In genomic region chr1:155123801-155124200, GRCh38 we compare ENCODE assay signal across 16 cellular contexts. TPM values are rescaled to one million over a fixed set of nuclear protein-coding genes. Genes with fewer than 3 reads are reported as not detected.
DNase-seq lines count a peak whose midpoint lies in the region; FAIRE-seq and TF ChIP-seq lines count a peak whose summit lies in the region.
"Had no signal": no experiment of that assay in that cellular context is flagged by ENCODE, and none has a peak within 500 bp of the region (broad histone marks: within the 10 kb centered on the region; RNA-seq: fewer than 3 reads in every experiment).

No MANE protein-coding gene starts in this region.

- BruUV-seq in endothelial cell of umbilical vein (replicated peaks; lab: Mats Ljungman, UMichigan): no TSS peak

- H3K27ac ChIP-seq in endothelial cell of umbilical vein (ENCODE audit: insufficient read depth, low read depth, low read length) (peak overlapping the region; percentile 90), mucosa of rectum (ENCODE audit: low read depth in 2 of 2, low read length in 2 of 2) (peak overlapping the region; percentile 83 to 97), sigmoid colon (no peak overlapping the region)
- H3K27ac ChIP-seq: psoas muscle had no signal

- 19 to 54% methylated on average over 4 of the region's 4 CpGs for WGBS in sigmoid colon, 2 donors

- POLR2A ChIA-PET in endothelial cell of umbilical vein (lab: Charles Lee): no interaction called here

- no peak for TF ChIP-seq CTCF in endothelial cell of umbilical vein (IDR thresholded peaks at IDR 0.05; ENCODE audit: extremely low read depth in 1 of 2, insufficient read depth in 1 of 2, low read depth in 1 of 2, low read length in 2 of 2)
- TF ChIP-seq CTCF in sigmoid colon (IDR thresholded peaks at IDR 0.05): no peak

- peak overlapping the region; percentile 27 for H3K4me2 ChIP-seq in endothelial cell of umbilical vein (ENCODE audit: insufficient read depth, low read length)

- peak; percentile 69 for FAIRE-seq in endothelial cell of umbilical vein (lab: Jason Lieb, UNC)
- no peak for FAIRE-seq in H54 (lab: Jason Lieb, UNC)
- FAIRE-seq: frontal cortex had no signal

- no peaks in the 10 kb centered on the region for H3K9me1 ChIP-seq in endothelial cell of umbilical vein (replicated peaks; ENCODE audit: control insufficient read depth, extremely low read depth, insufficient read depth, low read length)

- H3K79me2 ChIP-seq in endothelial cell of umbilical vein (ENCODE audit: control insufficient read depth, insufficient read depth, low read length): peaks cover 7% of the 10 kb centered on the region

- H4K20me1 ChIP-seq in endothelial cell of umbilical vein (replicated peaks; ENCODE audit: control insufficient read depth, extremely low read depth, insufficient read depth, low read length): no peaks in the 10 kb centered on the region

- H3K4me1 ChIP-seq in endothelial cell of umbilical vein (ENCODE audit: control insufficient read depth, extremely low read depth, insufficient read depth, low read length): peaks cover 42% of the 10 kb centered on the region
- peaks cover 51 to 61% of the 10 kb centered on the region in 2 donors for H3K4me1 ChIP-seq in mucosa of rectum (ENCODE audit: control insufficient read depth in 2 of 2, insufficient read depth in 2 of 2, low read length in 2 of 2)
- peaks cover 0 to 32% (median 27%) of the 10 kb centered on the region in 4 donors for H3K4me1 ChIP-seq in sigmoid colon

- no peak overlapping the region for H3K4me3 ChIP-seq in endothelial cell of umbilical vein (replicated peaks in 1 of 3; ENCODE audit: insufficient read depth in 1 of 3, low read depth in 1 of 3, low read length in 3 of 3)
- H3K4me3 ChIP-seq in mucosa of rectum (ENCODE audit: low read length in 2 of 2): no peak overlapping the region
- H3K4me3 ChIP-seq in sigmoid colon: no peak overlapping the region
- H3K4me3 ChIP-seq: psoas muscle, vagina had no signal

- dilution Hi-C loops in endothelial cell of umbilical vein (cut with MboI; ENCODE audit: extremely low pct_ligation_motif_present, low sequenced_read_pairs): no loop called here

- peak overlapping the region; percentile 40 for H2AFZ ChIP-seq in endothelial cell of umbilical vein (ENCODE audit: low read depth, low read length)

- TF ChIP-seq POLR2A in endothelial cell of umbilical vein (IDR thresholded peaks at IDR 0.05; ENCODE audit: low read depth, low read length) (no peak), sigmoid colon (IDR thresholded peaks at IDR 0.05) (no peak), H54 (IDR thresholded peaks at IDR 0.05; ENCODE audit: low read depth, low read length) (no peak)

- peaks cover 0 to 4% of the 10 kb centered on the region in 2 experiments for H3K27me3 ChIP-seq in endothelial cell of umbilical vein (ENCODE audit: control insufficient read depth in 2 of 2, insufficient read depth in 2 of 2, low read length in 2 of 2)
- H3K27me3 ChIP-seq in mucosa of rectum (ENCODE audit: control insufficient read depth in 2 of 2, insufficient read depth in 2 of 2, low read length in 2 of 2): peaks cover 3 to 6% of the 10 kb centered on the region in 2 donors
- no peaks in the 10 kb centered on the region for H3K27me3 ChIP-seq in sigmoid colon
- H3K27me3 ChIP-seq: vagina had no signal

- CTCF ChIA-PET in endothelial cell of umbilical vein (lab: Charles Lee): interaction anchor here (0.7 to 15.5 kb wide), 10 partner anchors 10 to 46 kb away, joined by 3 to 204 read pairs (median 4); partner anchors contain the start of gene SLC50A1

- H3K9me3 ChIP-seq in endothelial cell of umbilical vein (replicated peaks; ENCODE audit: control insufficient read depth, insufficient read depth, low read length) (no peaks in the 10 kb centered on the region), mucosa of rectum (ENCODE audit: control insufficient read depth in 2 of 2, low read length in 2 of 2) (no peaks in the 10 kb centered on the region), sigmoid colon (no peaks in the 10 kb centered on the region)
- H3K9me3 ChIP-seq: psoas muscle, vagina had no signal

- peak overlapping the region; percentile 59 for H3K9ac ChIP-seq in endothelial cell of umbilical vein (replicated peaks; ENCODE audit: extremely low read depth, insufficient read depth, low read length)
- peak overlapping the region in 1 of 2 donors; percentile 99 for H3K9ac ChIP-seq in mucosa of rectum (ENCODE audit: low read depth in 1 of 2, low read length in 2 of 2)

- no peaks in the 10 kb centered on the region for H3K36me3 ChIP-seq in endothelial cell of umbilical vein (ENCODE audit: control insufficient read depth in 2 of 2, extremely low read depth in 1 of 2, insufficient read depth in 2 of 2, low read length in 2 of 2)
- no peaks in the 10 kb centered on the region for H3K36me3 ChIP-seq in mucosa of rectum (ENCODE audit: control insufficient read depth in 2 of 2, insufficient read depth in 2 of 2, low read length in 2 of 2)
- H3K36me3 ChIP-seq in sigmoid colon: no peaks in the 10 kb centered on the region
- H3K36me3 ChIP-seq: vagina had no signal

- intact Hi-C loops in endothelial cell of umbilical vein (cut with micrococcal nuclease) (loop anchor here (1.0 kb wide), 1 partner anchor 30 kb away; no protein-coding TSS in a partner anchor), sigmoid colon (cut with DNase I) (no loop called here)

- no peak for TF ChIP-seq EP300 in sigmoid colon (IDR thresholded peaks at IDR 0.05)

- peak; percentile 9 for DNase-seq in EH (ENCODE audit: low read depth)
- DNase-seq in endothelial cell of umbilical vein (ENCODE audit: low read depth, low spot score): peak; percentile 91
- DNase-seq in sigmoid colon: no peak
- DNase-seq in H54 (ENCODE audit: insufficient read length, low spot score): no peak
- DNase-seq in stimulated activated CD4-positive, alpha-beta T cell treated with anti-CD3 and anti-CD28 coated beads, Interleukin-1b, Interleukin-23, amount 100 ng/mL, for 48 hours: no peak
- DNase-seq: activated CD4-positive, alpha-beta T cell treated with anti-CD3 and anti-CD28 coated beads for 1 hour; CD4-positive, alpha-beta memory T cell; endodermal cell; MM.1S; natural killer cell; NCI-H2029 treated with DMSO at 0.1 percent for 48 hours; NCI-H526; psoas muscle had no signal

RNA-seq across cellular contexts. Expression of gene EFNA1, which starts 3.9 kb away (rescaled TPM):
- total RNA-seq in endothelial cell of umbilical vein (107 and 111 TPM in 2 replicates), sigmoid colon (10 to 100 TPM; 15.5 to 22.5 (median 16.4) TPM)
- polyA plus RNA-seq in endothelial cell of umbilical vein (289 and 295 TPM in 2 replicates), sigmoid colon (100 to 1,000 TPM in 1 of 3 donors, 10 to 100 TPM in 2; 34.7 to 112 (median 48.1) TPM)
- 268 and 300 TPM in 2 replicates for polyA plus RNA-seq in endothelial cell of umbilical vein (2011; cell fraction: cytosol; rRNA removed)
- 383 and 395 TPM in 2 replicates for polyA plus RNA-seq in endothelial cell of umbilical vein (2011; cell fraction: nucleus; rRNA removed)
- polyA plus RNA-seq in endothelial cell of umbilical vein (2012): 46.9 and 49.6 TPM in 2 replicates
- 211 and 255 TPM in 2 replicates for polyA minus RNA-seq in endothelial cell of umbilical vein
- polyA minus RNA-seq in endothelial cell of umbilical vein (2011; cell fraction: cytosol; rRNA and poly(A)+ RNA removed): 133 TPM
- 87.5 and 107 TPM in 2 replicates for polyA minus RNA-seq in endothelial cell of umbilical vein (2011; cell fraction: nucleus; rRNA and poly(A)+ RNA removed)

RNA-seq across cellular contexts. Expression of gene SLC50A1, which starts 11.9 kb away (rescaled TPM):
- total RNA-seq in endothelial cell of umbilical vein (29.5 and 30.8 TPM in 2 replicates), sigmoid colon (10 to 100 TPM in 3 of 4 donors, 1 to 10 TPM in 1; 8.0 to 21.4 (median 14.0) TPM)
- polyA plus RNA-seq in endothelial cell of umbilical vein (66.1 and 70.4 TPM in 2 replicates), sigmoid colon (100 to 1,000 TPM in 1 of 3 donors, 10 to 100 TPM in 2; 46.8 to 151 (median 77.4) TPM)
- polyA plus RNA-seq in endothelial cell of umbilical vein (2011; cell fraction: cytosol; rRNA removed): 50.3 and 53.2 TPM in 2 replicates
- polyA plus RNA-seq in endothelial cell of umbilical vein (2011; cell fraction: nucleus; rRNA removed): 19.9 and 27.1 TPM in 2 replicates
- 24.9 and 28.5 TPM in 2 replicates for polyA plus RNA-seq in endothelial cell of umbilical vein (2012)
- polyA minus RNA-seq in endothelial cell of umbilical vein: 37.9 and 44.6 TPM in 2 replicates
- polyA minus RNA-seq in endothelial cell of umbilical vein (2011; cell fraction: cytosol; rRNA and poly(A)+ RNA removed): 24.1 TPM
- polyA minus RNA-seq in endothelial cell of umbilical vein (2011; cell fraction: nucleus; rRNA and poly(A)+ RNA removed): 9.4 and 13.5 TPM in 2 replicates

RNA-seq across cellular contexts. Expression of gene DPM3, which starts 16.5 kb away (rescaled TPM):
- total RNA-seq in endothelial cell of umbilical vein: 69.6 and 78.8 TPM in 2 replicates
- 258 and 315 TPM in 2 replicates for polyA plus RNA-seq in endothelial cell of umbilical vein
- polyA plus RNA-seq in endothelial cell of umbilical vein (2011; cell fraction: cytosol; rRNA removed): 105 and 126 TPM in 2 replicates
- polyA plus RNA-seq in endothelial cell of umbilical vein (2011; cell fraction: nucleus; rRNA removed): 31.3 and 32.5 TPM in 2 replicates
- polyA plus RNA-seq in endothelial cell of umbilical vein (2012): 62.2 and 63.4 TPM in 2 replicates
- 16.3 and 17.2 TPM in 2 replicates for polyA minus RNA-seq in endothelial cell of umbilical vein
- 39.9 TPM for polyA minus RNA-seq in endothelial cell of umbilical vein (2011; cell fraction: cytosol; rRNA and poly(A)+ RNA removed)
- polyA minus RNA-seq in endothelial cell of umbilical vein (2011; cell fraction: nucleus; rRNA and poly(A)+ RNA removed): 3.8 and 6.2 TPM in 2 replicates
- total RNA-seq in sigmoid colon: 100 to 1,000 TPM in 3 of 4 donors, 10 to 100 TPM in 1; 29.2 to 144 (median 127) TPM
- polyA plus RNA-seq in sigmoid colon: 100 to 1,000 TPM; 143 to 220 (median 196) TPM

RNA-seq across cellular contexts. Expression of gene EFNA3, which starts 45.2 kb away (rescaled TPM):
- total RNA-seq in endothelial cell of umbilical vein: 2.2 TPM in 2 replicates
- polyA plus RNA-seq in endothelial cell of umbilical vein: 2.5 and 4.2 TPM in 2 replicates
- polyA plus RNA-seq in endothelial cell of umbilical vein (2011; cell fraction: cytosol; rRNA removed): 2.0 and 3.0 TPM in 2 replicates
- polyA plus RNA-seq in endothelial cell of umbilical vein (2011; cell fraction: nucleus; rRNA removed): 1.1 and 2.3 TPM in 2 replicates
- 1.5 and 2.3 TPM in 2 replicates for polyA plus RNA-seq in endothelial cell of umbilical vein (2012)
- 1.2 and 1.6 TPM in 2 replicates for polyA minus RNA-seq in endothelial cell of umbilical vein
- polyA minus RNA-seq in endothelial cell of umbilical vein (2011; cell fraction: cytosol; rRNA and poly(A)+ RNA removed): 4.2 TPM
- 0.24 and 0.77 TPM in 2 replicates for polyA minus RNA-seq in endothelial cell of umbilical vein (2011; cell fraction: nucleus; rRNA and poly(A)+ RNA removed)
- total RNA-seq in sigmoid colon: 1 to 10 TPM in 3 of 4 donors, under 1 TPM in 1; 0.27 to 3.0 (median 1.9) TPM
- polyA plus RNA-seq in sigmoid colon: 1 to 10 TPM; 8.4 to 9.0 (median 8.5) TPM

RNA-seq across cellular contexts. Expression of gene KRTCAP2, which starts 49.3 kb away (rescaled TPM):
- total RNA-seq in endothelial cell of umbilical vein (170 and 207 TPM in 2 replicates), sigmoid colon (100 to 1,000 TPM in 3 of 4 donors, 10 to 100 TPM in 1; 72.9 to 119 (median 110) TPM)
- polyA plus RNA-seq in endothelial cell of umbilical vein (362 and 409 TPM in 2 replicates), sigmoid colon (100 to 1,000 TPM in 2 of 3 donors, 10 to 100 TPM in 1; 74.2 to 245 (median 114) TPM)
- polyA plus RNA-seq in endothelial cell of umbilical vein (2011; cell fraction: cytosol; rRNA removed): 298 and 301 TPM in 2 replicates
- 92.2 and 112 TPM in 2 replicates for polyA plus RNA-seq in endothelial cell of umbilical vein (2011; cell fraction: nucleus; rRNA removed)
- 200 and 222 TPM in 2 replicates for polyA plus RNA-seq in endothelial cell of umbilical vein (2012)
- 246 and 346 TPM in 2 replicates for polyA minus RNA-seq in endothelial cell of umbilical vein
- polyA minus RNA-seq in endothelial cell of umbilical vein (2011; cell fraction: cytosol; rRNA and poly(A)+ RNA removed): 286 TPM
- 38.0 and 44.5 TPM in 2 replicates for polyA minus RNA-seq in endothelial cell of umbilical vein (2011; cell fraction: nucleus; rRNA and poly(A)+ RNA removed)

Comparison
In these comparisons a context has a peak if more than half of its experiments do, and no peak if none do; other contexts are left out.
1. DNase-seq: peak in EH (single experiment) and endothelial cell of umbilical vein (single experiment); none in sigmoid colon (single experiment), H54 (single experiment) and stimulated activated CD4-positive, alpha-beta T cell treated with anti-CD3 and anti-CD28 coated beads, Interleukin-1b, Interleukin-23, amount 100 ng/mL, for 48 hours (single experiment).
2. H3K27ac ChIP-seq: peak in endothelial cell of umbilical vein (single experiment) and mucosa of rectum (2 of 2); none in sigmoid colon (0 of 4).